ENCODE assay signal across 1 cellular context in genomic region chr16:53743149-53743566, GRCh38.
TF ChIP-seq lines count a peak whose summit lies in the region.

No MANE protein-coding gene starts in this region.

TF ChIP-seq in H1, 55 proteins besides CTCF, POLR2A, EP300 and RAD21 (continued from another document):
- TF ChIP-seq GTF2F1 (IDR thresholded peaks at IDR 0.05; ENCODE audit: borderline replicate concordance, low read depth, low read length) (no peak), JUND (IDR thresholded peaks at IDR 0.05; ENCODE audit: low read length) (no peak), KDM5A (IDR thresholded peaks at IDR 0.05; ENCODE audit: low read length) (no peak), KDM1A (IDR thresholded peaks at IDR 0.05; ENCODE audit: borderline replicate concordance, low read length) (no peak), CBX5 (IDR thresholded peaks at IDR 0.05; ENCODE audit: low read depth, low read length) (no peak)
